Comparison of ENCODE assay signal across 17 cellular contexts in genomic region chr20:63544241-63544957, GRCh38. TPM values are rescaled to one million over a fixed set of nuclear protein-coding genes. Genes with fewer than 3 reads are reported as not detected.
"Had no signal": no experiment of that assay in that cellular context is flagged by ENCODE, and none has a peak within 500 bp of the region (broad histone marks: within the 10 kb centered on the region; RNA-seq: fewer than 3 reads in every experiment).

No MANE protein-coding gene starts in this region.

- H3K4me3 Mint-ChIP-seq: activated CD8-positive, alpha-beta T cell treated with anti-CD3 and anti-CD28 coated beads for 36 hours; activated naive CD4-positive, alpha-beta T cell treated with anti-CD3 and anti-CD28 coated beads, Interleukin-2, amount 50 U/mL, for 24 hours; activated T-cell treated with anti-CD3 and anti-CD28 coated beads, Interleukin-2, amount 50 U/mL, for 4 hours had no signal

- DNase-seq: activated CD4-positive, alpha-beta T cell treated with anti-CD3 and anti-CD28 coated beads for 48 hours; activated CD8-positive, alpha-beta T cell treated with anti-CD3 and anti-CD28 coated beads for 36 hours; activated effector memory CD4-positive, alpha-beta T cell treated with Interleukin-2 at 50 U/mL for 16 hours; activated T-cell treated with anti-CD3 and anti-CD28 coated beads, Interleukin-2, amount 50 U/mL, for 4 hours; adrenal gland; dorsolateral prefrontal cortex; left lung; naive thymus-derived CD8-positive, alpha-beta T cell; posterior cingulate gyrus; stimulated activated CD4-positive, alpha-beta T cell treated with anti-CD3 and anti-CD28 coated beads, Interleukin-4, amount 100 ng/mL, for 24 hours; stimulated activated naive CD4-positive, alpha-beta T cell treated with Interleukin-2 at 50 U/mL for 16 hours; substantia nigra had no signal

- H3K4me1 ChIP-seq: adrenal gland, left lung had no signal

- H3K9me3 ChIP-seq: adrenal gland, left lung, neutrophil had no signal

- H3K36me3 ChIP-seq: adrenal gland, left lung, neutrophil had no signal

- H3K9me3 Mint-ChIP-seq: activated CD8-positive, alpha-beta T cell treated with anti-CD3 and anti-CD28 coated beads for 36 hours; activated naive CD4-positive, alpha-beta T cell treated with anti-CD3 and anti-CD28 coated beads, Interleukin-2, amount 50 U/mL, for 24 hours; activated T-cell treated with anti-CD3 and anti-CD28 coated beads, Interleukin-2, amount 50 U/mL, for 4 hours; naive thymus-derived CD8-positive, alpha-beta T cell had no signal

- H3K4me3 ChIP-seq: adrenal gland, dorsolateral prefrontal cortex, left lung had no signal

- H3K27me3 Mint-ChIP-seq: activated naive CD4-positive, alpha-beta T cell treated with anti-CD3 and anti-CD28 coated beads, Interleukin-2, amount 50 U/mL, for 24 hours had no signal

- H3K27ac ChIP-seq: adrenal gland, dorsolateral prefrontal cortex, left lung, neutrophil had no signal

- ATAC-seq: activated CD8-positive, alpha-beta T cell treated with anti-CD3 and anti-CD28 coated beads for 36 hours; activated T-cell treated with anti-CD3 and anti-CD28 coated beads, Interleukin-2, amount 50 U/mL, for 4 hours; naive thymus-derived CD8-positive, alpha-beta T cell had no signal

- H3K27ac Mint-ChIP-seq: activated CD8-positive, alpha-beta T cell treated with anti-CD3 and anti-CD28 coated beads for 36 hours; activated naive CD4-positive, alpha-beta T cell treated with anti-CD3 and anti-CD28 coated beads, Interleukin-2, amount 50 U/mL, for 24 hours; naive thymus-derived CD8-positive, alpha-beta T cell had no signal

RNA-seq across cellular contexts. Expression of gene SRMS, which starts 3.1 kb away (rescaled TPM):
- total RNA-seq: activated CD8-positive, alpha-beta T cell treated with anti-CD3 and anti-CD28 coated beads for 36 hours; activated T-cell treated with anti-CD3 and anti-CD28 coated beads, Interleukin-2, amount 50 U/mL, for 4 hours; adrenal gland; cardiac septum; dorsolateral prefrontal cortex; left lung; mononuclear cell; naive thymus-derived CD8-positive, alpha-beta T cell; skeletal muscle tissue had no signal
- polyA plus RNA-seq: adrenal gland; naive thymus-derived CD8-positive, alpha-beta T cell had no signal

RNA-seq across cellular contexts. Expression of gene PTK6, which starts 7.2 kb away (rescaled TPM):
- total RNA-seq: cardiac septum, skeletal muscle tissue had no signal

RNA-seq across cellular contexts. Expression of gene FNDC11, which starts 9.6 kb away (rescaled TPM):
- total RNA-seq: cardiac septum had no signal
